1 cellular context compared by ENCODE assay signal in genomic region chr7:151920533-151920932, GRCh38.
TF ChIP-seq lines count a peak whose summit lies in the region.

No MANE protein-coding gene starts in this region.

TF ChIP-seq in SK-N-SH, 30 proteins besides CTCF, POLR2A, EP300 and RAD21 (continued from another document):
- no peak for TF ChIP-seq PBX3 (IDR thresholded peaks at IDR 0.05)
- no peak for TF ChIP-seq ZBTB33 (IDR thresholded peaks at IDR 0.05; ENCODE audit: borderline replicate concordance, low read depth)
- TF ChIP-seq EZH2phosphoT487 (IDR thresholded peaks at IDR 0.05; ENCODE audit: borderline replicate concordance, low read depth) = no peak
- no peak for TF ChIP-seq TEAD4 (IDR thresholded peaks at IDR 0.05; ENCODE audit: borderline replicate concordance, insufficient read depth)
- TF ChIP-seq REST (IDR thresholded peaks at IDR 0.05; ENCODE audit: low read depth, low read length) = no peak
- no peak for TF ChIP-seq FOXM1 (IDR thresholded peaks at IDR 0.05; ENCODE audit: low read depth)
- TF ChIP-seq USF2 (IDR thresholded peaks at IDR 0.05; ENCODE audit: borderline replicate concordance, low read depth, low read length) = no peak
